Comparison of ENCODE assay signal across 14 cellular contexts in the genomic region with DNA sequence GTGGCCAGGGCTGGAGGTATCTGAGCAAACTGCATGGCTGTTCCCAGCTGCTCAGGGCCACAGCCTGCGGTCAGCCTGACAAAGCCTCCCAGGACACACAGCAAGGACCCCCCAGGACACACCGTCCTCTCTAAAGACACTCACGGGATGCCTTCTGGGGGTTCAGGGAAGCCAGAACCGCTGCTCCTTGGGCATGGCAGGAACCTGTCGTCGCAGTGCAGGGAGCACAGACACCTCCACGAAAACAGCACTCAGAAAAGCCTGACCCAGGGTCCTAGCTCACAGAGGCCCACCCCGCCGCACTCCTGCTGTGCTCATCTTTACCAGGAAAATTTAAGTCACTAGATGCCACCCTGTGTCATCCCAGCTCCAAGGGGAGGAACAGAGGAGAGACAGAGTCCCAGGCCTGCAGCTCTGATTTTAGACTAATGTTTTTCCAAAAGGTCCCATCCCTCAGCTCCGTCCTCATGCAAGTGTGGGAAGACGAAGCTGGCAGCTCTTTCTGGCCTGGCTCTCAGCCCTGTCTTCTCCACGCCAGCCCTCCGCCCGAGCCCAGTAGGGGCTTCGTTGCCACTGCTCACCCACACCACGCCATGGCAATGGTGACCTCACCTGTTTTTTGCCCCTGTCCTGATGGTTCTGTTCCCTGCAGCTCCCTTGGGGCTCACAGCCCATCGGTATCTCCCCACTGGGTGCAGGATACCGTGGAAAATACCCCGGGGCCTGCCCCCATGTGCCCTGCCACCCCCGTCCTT. TPM values are rescaled to one million over a fixed set of nuclear protein-coding genes. Genes with fewer than 3 reads are reported as not detected.
DNase-seq lines count a peak whose midpoint lies in the region; ATAC-seq and TF ChIP-seq lines count a peak whose summit lies in the region.
"Had no signal": no experiment of that assay in that cellular context is flagged by ENCODE, and none has a peak within 500 bp of the region (broad histone marks: within the 10 kb centered on the region; RNA-seq: fewer than 3 reads in every experiment).

No MANE protein-coding gene starts in this region.

- no peaks in the 10 kb centered on the region for H3K9me3 ChIP-seq in CD4-positive, alpha-beta T cell (ENCODE audit: control insufficient read depth, low read length)
- H3K9me3 ChIP-seq: body of pancreas had no signal

- H3K27me3 Mint-ChIP-seq in CD4-positive, alpha-beta T cell: no peaks in the 10 kb centered on the region
- H3K27me3 Mint-ChIP-seq in IgD-negative memory B cell: no peaks in the 10 kb centered on the region
- peaks cover 5 to 7% of the 10 kb centered on the region in 2 donors for H3K27me3 Mint-ChIP-seq in effector memory CD8-positive, alpha-beta T cell
- no peaks in the 10 kb centered on the region for H3K27me3 Mint-ChIP-seq in neural crest cell (ENCODE audit: low read depth)
- H3K27me3 Mint-ChIP-seq in glutamatergic neuron (ENCODE audit: unreplicated experiment): no peaks in the 10 kb centered on the region

- peak overlapping the region; percentile 89 for H3K4me3 Mint-ChIP-seq in CD4-positive, alpha-beta T cell
- H3K4me3 Mint-ChIP-seq in IgD-negative memory B cell: peak overlapping the region in 3 of 4 donors; percentile 28 to 58 (median 42)
- H3K4me3 Mint-ChIP-seq in effector memory CD8-positive, alpha-beta T cell: peak overlapping the region; percentile 74 to 79
- H3K4me3 Mint-ChIP-seq in neural crest cell: no peak overlapping the region
- no peak overlapping the region for H3K4me3 Mint-ChIP-seq in glutamatergic neuron (ENCODE audit: unreplicated experiment)

- no peak for DNase-seq in CD4-positive, alpha-beta T cell
- DNase-seq in effector memory CD8-positive, alpha-beta T cell: no peak
- DNase-seq in neural crest cell (ENCODE audit: low read depth, low spot score) (no peak), glutamatergic neuron (no peak)
- no peak for DNase-seq in stimulated activated CD4-positive, alpha-beta T cell treated with anti-CD3 and anti-CD28 coated beads, Interleukin-4, amount 100 ng/mL, for 24 hours
- no peak for DNase-seq in activated T-cell treated with anti-CD3 and anti-CD28 coated beads, Interleukin-2, amount 50 U/mL, for 48 hours
- DNase-seq: body of pancreas, foreskin fibroblast, kidney glomerular epithelial cell, NCI-H1092, NCI-H2081, SW 1271, WERI-Rb-1 had no signal

- TF ChIP-seq CTCF in CD4-positive, alpha-beta T cell (IDR thresholded peaks at IDR 0.05): no peak
- TF ChIP-seq CTCF in neural crest cell (conservative IDR thresholded peaks at IDR 0.05) (no peak), glutamatergic neuron (IDR thresholded peaks at IDR 0.05; ENCODE audit: partially characterized antibody, unreplicated experiment) (no peak)

- no peaks in the 10 kb centered on the region for H3K36me3 Mint-ChIP-seq in CD4-positive, alpha-beta T cell (ENCODE audit: low read depth)
- peaks cover 5% of the 10 kb centered on the region for H3K36me3 Mint-ChIP-seq in IgD-negative memory B cell
- H3K36me3 Mint-ChIP-seq in effector memory CD8-positive, alpha-beta T cell (ENCODE audit: insufficient read depth): peaks cover 12% of the 10 kb centered on the region
- no peaks in the 10 kb centered on the region for H3K36me3 Mint-ChIP-seq in neural crest cell (ENCODE audit: low read depth)
- no peaks in the 10 kb centered on the region for H3K36me3 Mint-ChIP-seq in glutamatergic neuron (ENCODE audit: unreplicated experiment)

- no peaks in the 10 kb centered on the region for H3K9me3 Mint-ChIP-seq in CD4-positive, alpha-beta T cell
- H3K9me3 Mint-ChIP-seq in IgD-negative memory B cell: no peaks in the 10 kb centered on the region
- no peaks in the 10 kb centered on the region for H3K9me3 Mint-ChIP-seq in effector memory CD8-positive, alpha-beta T cell
- H3K9me3 Mint-ChIP-seq in neural crest cell: no peaks in the 10 kb centered on the region
- H3K9me3 Mint-ChIP-seq in glutamatergic neuron (ENCODE audit: unreplicated experiment): peaks cover 4% of the 10 kb centered on the region

- CTCF ChIA-PET in CD4-positive, alpha-beta T cell (lab: Charles Lee): interaction anchor here (0.7 to 3.0 kb wide), 6 partner anchors 12 to 1538 kb away, joined by 3 to 13 read pairs (median 6); a partner anchor contains a TSS

- intact Hi-C loops in CD4-positive, alpha-beta T cell (cut with DNase I, micrococcal nuclease): loop anchor here (2.0 to 10.0 kb wide), 6 partner anchors 61 to 623 kb away; a partner anchor contains a TSS

- POLR2A ChIA-PET in CD4-positive, alpha-beta T cell (lab: Charles Lee): interaction anchor here (0.7 to 4.9 kb wide), 4 partner anchors 24 to 614 kb away, joined by 4 to 64 read pairs (median 6); a partner anchor contains a TSS

- no peak overlapping the region for H3K27ac ChIP-seq in CD4-positive, alpha-beta T cell (ENCODE audit: low read depth, low read length)
- H3K27ac ChIP-seq: WERI-Rb-1 had no signal

- H3K4me1 Mint-ChIP-seq in CD4-positive, alpha-beta T cell (ENCODE audit: low read depth): peaks cover 45% of the 10 kb centered on the region
- H3K4me1 Mint-ChIP-seq in IgD-negative memory B cell: peaks cover 8 to 16% (median 11%) of the 10 kb centered on the region in 3 donors
- peaks cover 27 to 32% of the 10 kb centered on the region in 2 donors for H3K4me1 Mint-ChIP-seq in effector memory CD8-positive, alpha-beta T cell (ENCODE audit: low read depth in 2 of 2)
- peaks cover 18% of the 10 kb centered on the region for H3K4me1 Mint-ChIP-seq in neural crest cell
- H3K4me1 Mint-ChIP-seq in glutamatergic neuron (ENCODE audit: low read depth, unreplicated experiment): peaks cover 5% of the 10 kb centered on the region

- H3K27ac Mint-ChIP-seq in CD4-positive, alpha-beta T cell: peak overlapping the region; percentile 85
- H3K27ac Mint-ChIP-seq in IgD-negative memory B cell (peak overlapping the region in 1 of 3 donors; percentile 87), neural crest cell (ENCODE audit: unreplicated experiment) (peak overlapping the region; percentile 72), glutamatergic neuron (ENCODE audit: unreplicated experiment) (no peak overlapping the region)
- no peak overlapping the region for H3K27ac Mint-ChIP-seq in effector memory CD8-positive, alpha-beta T cell

- ATAC-seq in CD4-positive, alpha-beta T cell (ENCODE audit: poor library complexity): no peak
- ATAC-seq in effector memory CD8-positive, alpha-beta T cell (replicated peaks): no peak
- ATAC-seq: body of pancreas had no signal

- no peaks in the 10 kb centered on the region for H3K27me3 ChIP-seq in CD4-positive, alpha-beta T cell (ENCODE audit: control insufficient read depth, insufficient read depth, low read length)
- H3K27me3 ChIP-seq: body of pancreas had no signal

RNA-seq across cellular contexts. Expression of a gene that starts 23.9 kb away (rescaled TPM):
- total RNA-seq in CD4-positive, alpha-beta T cell: 1 to 10 TPM; 6.9 to 7.3 TPM
- 48.6 TPM for polyA plus RNA-seq in IgD-negative memory B cell
- 4.6 and 5.1 TPM in 2 replicates for total RNA-seq in neural crest cell
- total RNA-seq in glutamatergic neuron (ENCODE audit: unreplicated experiment): 10.9 TPM

Comparison
In these comparisons a context has a peak if more than half of its experiments do, and no peak if none do; other contexts are left out.
1. H3K27ac Mint-ChIP-seq: peak in CD4-positive, alpha-beta T cell (single experiment) and neural crest cell (single experiment); none in effector memory CD8-positive, alpha-beta T cell (0 of 2) and glutamatergic neuron (single experiment).
2. H3K4me3 Mint-ChIP-seq: peak in CD4-positive, alpha-beta T cell (single experiment), IgD-negative memory B cell (3 of 4) and effector memory CD8-positive, alpha-beta T cell (2 of 2); none in neural crest cell (single experiment) and glutamatergic neuron (single experiment).